13 cellular contexts compared by ENCODE assay signal in the genomic region with DNA sequence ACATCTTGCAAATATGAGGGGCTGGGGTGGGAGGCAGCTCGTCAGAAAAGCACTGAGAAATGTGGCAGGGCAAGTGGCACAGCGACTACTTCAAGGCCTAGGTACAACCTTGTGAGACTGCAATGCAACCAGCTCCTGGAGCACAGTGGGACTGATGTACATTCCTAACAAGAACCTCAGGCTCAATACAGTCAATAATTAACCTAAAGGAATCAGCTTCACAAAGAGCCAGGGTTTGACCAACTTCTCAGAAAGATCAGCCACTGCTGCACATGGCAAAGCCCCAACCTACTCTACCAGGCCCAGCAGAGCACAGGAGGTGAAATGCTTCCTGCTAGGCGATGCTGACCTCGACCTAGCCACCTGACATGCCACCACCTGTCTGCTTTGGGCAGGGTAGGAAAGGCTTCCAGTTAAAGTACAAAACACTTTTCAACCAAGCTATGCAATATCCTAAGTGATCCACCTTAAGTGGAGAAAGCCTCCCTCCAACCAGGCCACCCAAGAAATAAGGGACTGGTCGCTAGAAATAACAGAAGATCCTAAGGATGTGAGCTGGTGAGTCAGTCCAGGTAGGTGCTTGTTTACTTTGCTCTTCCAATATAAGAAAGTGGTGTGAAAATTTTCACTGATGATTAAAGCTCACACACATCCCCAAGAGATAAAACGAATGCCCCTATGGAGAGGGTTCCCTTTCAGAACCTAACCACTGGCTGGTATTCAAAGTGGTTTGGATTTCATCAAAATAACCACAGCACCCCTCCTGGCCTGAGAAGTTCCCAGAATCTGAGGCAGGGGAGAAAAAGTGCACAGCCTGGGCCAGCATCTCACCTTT. TPM values are rescaled to one million over a fixed set of nuclear protein-coding genes. Genes with fewer than 3 reads are reported as not detected.
DNase-seq lines count a peak whose midpoint lies in the region; ATAC-seq, FAIRE-seq and TF ChIP-seq lines count a peak whose summit lies in the region.
"Had no signal": no experiment of that assay in that cellular context is flagged by ENCODE, and none has a peak within 500 bp of the region (broad histone marks: within the 10 kb centered on the region; RNA-seq: fewer than 3 reads in every experiment).

No MANE protein-coding gene starts in this region.

- H2AFZ ChIP-seq in HCT116 (ENCODE audit: low read depth, low read length, poor library complexity, severe bottlenecking), result no peak overlapping the region

- peak overlapping the region; percentile 94 for H3K4me2 ChIP-seq in HCT116 (ENCODE audit: low read length)

- no peak for ATAC-seq in HCT116
- ATAC-seq: psoas muscle had no signal

- intact Hi-C loops in HCT116 (cut with micrococcal nuclease), result loop anchor here (5.0 kb wide), 1 partner anchor 87 kb away; no protein-coding TSS in a partner anchor
- intact Hi-C loops in colonic mucosa (cut with DNase I), result no loop called here
- intact Hi-C loops in adrenal gland (cut with DNase I), result no loop called here

- H4K20me1 ChIP-seq in HCT116 (ENCODE audit: insufficient read depth), result peaks cover 5% of the 10 kb centered on the region; the same call in 1 of the 2 replicates

- DNase-seq in HCT116 (ENCODE audit: low read depth, low spot score) (no peak), SK-N-MC (ENCODE audit: low read depth, low spot score) (no peak), renal cortical epithelial cell (ENCODE audit: low read depth) (peak; percentile 97), colonic mucosa (no peak), adrenal gland (no peak), RKO (ENCODE audit: low spot score) (no peak), D721Med (ENCODE audit: insufficient read length, low spot score) (no peak)
- DNase-seq: activated CD8-positive, alpha-beta memory T cell treated with anti-CD3 and anti-CD28 coated beads, Interleukin-2, amount 50 U/mL, for 4 hours; NCI-H1436 treated with DMSO at 0.1 percent for 48 hours; psoas muscle had no signal

- POLR2A ChIA-PET in HCT116 (lab: Charles Lee), result no interaction called here

- TF ChIP-seq CTCF in HCT116 (IDR thresholded peaks at IDR 0.05 in 2 of 3, conservative IDR thresholded peaks at IDR 0.05 in 1 of 3; ENCODE audit: borderline replicate concordance in 1 of 3, insufficient read depth in 1 of 3, low read depth in 2 of 3, low read length in 2 of 3) (no peak), colonic mucosa (IDR thresholded peaks at IDR 0.05) (no peak), adrenal gland (IDR thresholded peaks at IDR 0.05) (no peak), D721Med (IDR thresholded peaks at IDR 0.05; ENCODE audit: insufficient read depth, missing control alignments) (no peak)

- no peak for FAIRE-seq in D721Med (lab: Jason Lieb, UNC)

- RAD21 ChIA-PET in HCT116 (lab: Charles Lee; ENCODE audit: low non-redundant PET in 1 of 2, low total read pairs in 2 of 2, uncharacterized antibody in 2 of 2, unreplicated experiment in 2 of 2), result no interaction called here

- H3K9me2 ChIP-seq in HCT116 (ENCODE audit: insufficient read depth), result no peaks in the 10 kb centered on the region

- H3K4me3 ChIP-seq in HCT116 (replicated peaks in 1 of 2; ENCODE audit: low read depth in 1 of 2, low read length in 2 of 2) (peak overlapping the region in 1 of 2 experiments; percentile 81; a peak in 1 of 4 replicates), SK-N-MC (peak overlapping the region; percentile 92), iPS-18c (ENCODE audit: insufficient read depth, low read depth, low read length) (0 out of 2 replicates have a peak overlapping the region, but pooled peaks have one; percentile 4), colonic mucosa (no peak overlapping the region), adrenal gland (no peak overlapping the region)
- H3K4me3 ChIP-seq: psoas muscle had no signal

- CTCF ChIA-PET in HCT116 (lab: Charles Lee), result interaction anchor here (1.0 kb wide), 1 partner anchor 153 kb away, joined by 4 read pairs; no protein-coding TSS in a partner anchor

- H3K36me3 ChIP-seq in HCT116 (ENCODE audit: control insufficient read depth in 1 of 2, insufficient read depth in 2 of 2, low read length in 2 of 2), result no peaks in the 10 kb centered on the region; a peak in 1 of 4 replicates
- H3K36me3 ChIP-seq in SK-N-MC (ENCODE audit: insufficient read depth, low read length), result peaks cover 7% of the 10 kb centered on the region; the same call in 1 of the 2 replicates
- H3K36me3 ChIP-seq in colonic mucosa, result no peaks in the 10 kb centered on the region
- H3K36me3 ChIP-seq in adrenal gland (replicated peaks in 1 of 2), result no peaks in the 10 kb centered on the region
- H3K36me3 ChIP-seq: esophagus muscularis mucosa, tibial nerve had no signal

- 0 out of 2 replicates have a peak overlapping the region, but pooled peaks have one; percentile 83 for H3K9ac ChIP-seq in HCT116 (ENCODE audit: low read length)
- peak overlapping the region; percentile 85 for H3K9ac ChIP-seq in SK-N-MC (ENCODE audit: insufficient read length)
- no peak overlapping the region for H3K9ac ChIP-seq in colonic mucosa (ENCODE audit: low read depth in 2 of 2, low read length in 2 of 2)

- no peak for TF ChIP-seq RAD21 in HCT116 (IDR thresholded peaks at IDR 0.05; ENCODE audit: low read depth)

- H3K27me3 ChIP-seq in HCT116 (ENCODE audit: insufficient read depth, low read length), result peaks cover 12% of the 10 kb centered on the region; the same call in 1 of the 2 replicates
- H3K27me3 ChIP-seq in colonic mucosa, result peaks cover 24% of the 10 kb centered on the region
- H3K27me3 ChIP-seq in adrenal gland, result peaks cover 83% of the 10 kb centered on the region

- WGBS in adrenal gland, 4 donors, result 73 to 82% (median 78%) methylated on average over 5 to 6 of the region's 6 CpGs

- H3K79me2 ChIP-seq in HCT116 (ENCODE audit: insufficient read depth, low read length), result peaks cover 68% of the 10 kb centered on the region

- no TSS peak for BruUV-seq in HCT116 (replicated peaks; lab: Mats Ljungman, UMichigan)

- TF ChIP-seq POLR2A in HCT116 (IDR thresholded peaks at IDR 0.05; ENCODE audit: borderline replicate concordance, extremely low read depth, insufficient read depth, insufficient read length), result no peak
- TF ChIP-seq POLR2A in adrenal gland (IDR thresholded peaks at IDR 0.05), result no peak

- H3K9me3 ChIP-seq in HCT116 (ENCODE audit: control insufficient read depth in 1 of 2, insufficient read depth in 1 of 2, low read depth in 1 of 2, low read length in 2 of 2) (no peaks in the 10 kb centered on the region), SK-N-MC (ENCODE audit: low read depth, low read length) (no peaks in the 10 kb centered on the region), iPS-18c (ENCODE audit: control insufficient read depth, insufficient read depth, low read length) (peaks cover 2% of the 10 kb centered on the region), colonic mucosa (no peaks in the 10 kb centered on the region), adrenal gland (replicated peaks in 1 of 3) (no peaks in the 10 kb centered on the region)
- H3K9me3 ChIP-seq: esophagus muscularis mucosa, psoas muscle, tibial nerve had no signal

- H3K4me1 ChIP-seq in HCT116 (ENCODE audit: control insufficient read depth in 1 of 2, insufficient read depth in 2 of 2, low read length in 2 of 2), result peaks cover 44 to 64% of the 10 kb centered on the region in 2 experiments
- no peaks in the 10 kb centered on the region for H3K4me1 ChIP-seq in colonic mucosa
- H3K4me1 ChIP-seq in adrenal gland (replicated peaks in 1 of 2), result peaks cover 0 to 21% of the 10 kb centered on the region in 2 donors

- H3K27ac ChIP-seq in HCT116 (ENCODE audit: low read depth, low read length) (no peak overlapping the region), SK-N-MC (peak overlapping the region; percentile 61), colonic mucosa (no peak overlapping the region), adrenal gland (no peak overlapping the region)
- H3K27ac ChIP-seq: esophagus muscularis mucosa, psoas muscle, tibial nerve had no signal

TF ChIP-seq in HCT116, 20 proteins besides CTCF, POLR2A, EP300 and RAD21:
- TF ChIP-seq SRF (IDR thresholded peaks at IDR 0.05; ENCODE audit: low read depth) (no peak), SIN3A (IDR thresholded peaks at IDR 0.05; ENCODE audit: low read depth) (no peak), ZFX (IDR thresholded peaks at IDR 0.05) (no peak)
TF ChIP-seq in HCT116: peak in this region for 0.

RNA-seq across cellular contexts. Expression of a gene that starts 2.1 kb away (rescaled TPM):
- total RNA-seq in HCT116 (2021; ENCODE audit: unreplicated experiment) (9.9 TPM), renal cortical epithelial cell (30.6 and 65.1 TPM in 2 replicates), colonic mucosa (10 to 100 TPM; 10.1 to 10.5 TPM), adrenal gland (under 1 TPM in 4 of 8 donors, not detected in 4; 0.07 to 0.18 (median 0.15) TPM)
- polyA plus RNA-seq in HCT116 (2012), result 8.2 and 11.1 TPM in 2 replicates
- under 1 TPM; 0.04 to 0.16 (median 0.07) TPM for polyA plus RNA-seq in adrenal gland
- total RNA-seq: psoas muscle had no signal

Comparison
In these comparisons a context has a peak if more than half of its experiments do, and no peak if none do; other contexts are left out.
1. H3K4me3 ChIP-seq: peak in SK-N-MC (single experiment) and iPS-18c (single experiment); none in colonic mucosa (single experiment) and adrenal gland (0 of 4).
2. H3K9ac ChIP-seq: peak in HCT116 (single experiment) and SK-N-MC (single experiment); none in colonic mucosa (0 of 2).